In the genomic region with DNA sequence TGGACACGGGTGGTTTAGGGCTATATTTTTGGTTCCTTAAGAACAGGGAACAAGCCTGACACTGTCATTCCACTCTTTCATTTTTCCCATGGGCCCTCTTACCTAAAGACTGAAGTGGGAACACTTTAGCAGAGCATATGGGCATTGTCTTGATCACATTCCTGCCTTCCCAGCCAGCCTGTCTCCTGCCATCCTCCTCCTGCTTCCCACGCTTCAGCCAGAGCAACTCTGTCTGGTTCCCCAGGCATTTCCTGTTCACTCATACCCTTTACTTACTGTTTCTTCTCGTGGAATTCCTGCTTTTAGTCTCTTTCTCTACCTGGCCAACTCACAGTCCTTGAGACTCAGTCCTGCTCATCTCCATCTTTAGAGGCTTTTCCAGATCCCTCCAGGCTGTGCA, we compare ENCODE assay signal across 11 cellular contexts. TPM values are rescaled to one million over a fixed set of nuclear protein-coding genes. Genes with fewer than 3 reads are reported as not detected.
DNase-seq lines count a peak whose midpoint lies in the region; ATAC-seq and TF ChIP-seq lines count a peak whose summit lies in the region.
"Had no signal": no experiment of that assay in that cellular context is flagged by ENCODE, and none has a peak within 500 bp of the region (broad histone marks: within the 10 kb centered on the region; RNA-seq: fewer than 3 reads in every experiment).

No MANE protein-coding gene starts in this region.

- peaks cover 40% of the 10 kb centered on the region for H3K36me3 Mint-ChIP-seq in T-cell

- H3K4me3 Mint-ChIP-seq in T-cell, result no peak overlapping the region
- H3K4me3 Mint-ChIP-seq: stimulated activated memory B cell treated with anti-CD40 and anti-IgM and Interleukin-4, amounts not matched to agents 10 μg/mL and 1 μg/mL and 100 μg/mL, for 72 hours had no signal

- TF ChIP-seq CTCF in C4-2B (conservative IDR thresholded peaks at IDR 0.05), result no peak
- no peak for TF ChIP-seq CTCF in epithelial cell of esophagus (IDR thresholded peaks at IDR 0.05; ENCODE audit: insufficient read depth, low read depth, low read length, missing control alignments)

- ATAC-seq in T-cell (replicated peaks in 1 of 4) (no peak), GM18868 (IDR thresholded peaks at IDR 0.05; ENCODE audit: unreplicated experiment) (no peak)
- ATAC-seq: stimulated activated memory B cell treated with anti-CD40 and anti-IgM and Interleukin-4, amounts not matched to agents 10 μg/mL and 1 μg/mL and 100 μg/mL, for 72 hours had no signal

- DNase-seq in NCI-H226 (peak; percentile 77), epithelial cell of esophagus (ENCODE audit: low read depth) (peak; percentile 86), non-pigmented ciliary epithelial cell (ENCODE audit: low read depth) (peak; percentile 50), T-cell (no peak), NCI-H187 treated with DMSO at 0.1 percent for 48 hours (lab: John Stamatoyannopoulos, UW) (no peak)
- DNase-seq in stimulated activated CD4-positive, alpha-beta T cell treated with anti-CD3 and anti-CD28 coated beads, Interleukin-15, amount 100 ng/mL, for 24 hours, result no peak
- DNase-seq: naive B cell had no signal

- POLR2A ChIA-PET in T-cell (lab: Charles Lee), result no interaction called here

- H3K27ac ChIP-seq in C4-2B, result peak overlapping the region; percentile 90

- CTCF ChIA-PET in T-cell (lab: Charles Lee), result no interaction called here

- H3K27ac Mint-ChIP-seq in T-cell, result no peak overlapping the region
- H3K27ac Mint-ChIP-seq: stimulated activated memory B cell treated with anti-CD40 and anti-IgM and Interleukin-4, amounts not matched to agents 10 μg/mL and 1 μg/mL and 100 μg/mL, for 72 hours had no signal

- H3K9me3 Mint-ChIP-seq in T-cell, result no peaks in the 10 kb centered on the region
- H3K9me3 Mint-ChIP-seq: naive B cell; stimulated activated memory B cell treated with anti-CD40 and anti-IgM and Interleukin-4, amounts not matched to agents 10 μg/mL and 1 μg/mL and 100 μg/mL, for 72 hours had no signal

- H3K4me1 Mint-ChIP-seq in T-cell, result peaks cover 5 to 22% (median 11%) of the 10 kb centered on the region in 3 donors

- no peaks in the 10 kb centered on the region for H3K27me3 Mint-ChIP-seq in T-cell
- H3K27me3 Mint-ChIP-seq: naive B cell; stimulated activated memory B cell treated with anti-CD40 and anti-IgM and Interleukin-4, amounts not matched to agents 10 μg/mL and 1 μg/mL and 100 μg/mL, for 72 hours had no signal

- no peak overlapping the region for H3K4me3 ChIP-seq in epithelial cell of esophagus (ENCODE audit: low read length)
- H3K4me3 ChIP-seq: K562 had no signal

RNA-seq across cellular contexts. Expression of gene MRPL16, which starts 22.8 kb away (rescaled TPM):
- 10 to 100 TPM; 24.0 to 46.3 (median 39.7) TPM for total RNA-seq in T-cell

RNA-seq across cellular contexts. Expression of gene STX3, which starts 32.6 kb away (rescaled TPM):
- total RNA-seq in T-cell, result 10 to 100 TPM in 4 of 5 donors, 1 to 10 TPM in 1; 8.9 to 13.3 (median 11.4) TPM

RNA-seq across cellular contexts. Expression of gene CBLIF, which starts 57.5 kb away (rescaled TPM):
- total RNA-seq in T-cell, result not detected

Comparison
In these comparisons a context has a peak if more than half of its experiments do, and no peak if none do; other contexts are left out.
1. DNase-seq: peak in NCI-H226 (single experiment), epithelial cell of esophagus (single experiment) and non-pigmented ciliary epithelial cell (single experiment); none in T-cell (0 of 34), stimulated activated CD4-positive, alpha-beta T cell treated with anti-CD3 and anti-CD28 coated beads, Interleukin-15, amount 100 ng/mL, for 24 hours (single experiment) and NCI-H187 treated with DMSO at 0.1 percent for 48 hours (single experiment).